Comparison of ENCODE assay signal across 2 cellular contexts in genomic region chr7:55468495-55468894, GRCh38.
TF ChIP-seq lines count a peak whose summit lies in the region.

No MANE protein-coding gene starts in this region.

TF ChIP-seq in SK-N-SH, 30 proteins besides CTCF, POLR2A, EP300 and RAD21:
- TF ChIP-seq, protein P1, sequence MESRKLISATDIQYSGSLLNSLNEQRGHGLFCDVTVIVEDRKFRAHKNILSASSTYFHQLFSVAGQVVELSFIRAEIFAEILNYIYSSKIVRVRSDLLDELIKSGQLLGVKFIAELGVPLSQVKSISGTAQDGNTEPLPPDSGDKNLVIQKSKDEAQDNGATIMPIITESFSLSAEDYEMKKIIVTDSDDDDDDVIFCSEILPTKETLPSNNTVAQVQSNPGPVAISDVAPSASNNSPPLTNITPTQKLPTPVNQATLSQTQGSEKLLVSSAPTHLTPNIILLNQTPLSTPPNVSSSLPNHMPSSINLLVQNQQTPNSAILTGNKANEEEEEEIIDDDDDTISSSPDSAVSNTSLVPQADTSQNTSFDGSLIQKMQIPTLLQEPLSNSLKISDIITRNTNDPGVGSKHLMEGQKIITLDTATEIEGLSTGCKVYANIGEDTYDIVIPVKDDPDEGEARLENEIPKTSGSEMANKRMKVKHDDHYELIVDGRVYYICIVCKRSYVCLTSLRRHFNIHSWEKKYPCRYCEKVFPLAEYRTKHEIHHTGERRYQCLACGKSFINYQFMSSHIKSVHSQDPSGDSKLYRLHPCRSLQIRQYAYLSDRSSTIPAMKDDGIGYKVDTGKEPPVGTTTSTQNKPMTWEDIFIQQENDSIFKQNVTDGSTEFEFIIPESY (IDR thresholded peaks at IDR 0.05; ENCODE audit: borderline replicate concordance, low read depth) = no peak
- TF ChIP-seq RXRA (IDR thresholded peaks at IDR 0.05; ENCODE audit: borderline replicate concordance, low read depth) (no peak), RCOR1 (IDR thresholded peaks at IDR 0.05; ENCODE audit: low read length) (no peak)

TF ChIP-seq in SK-N-SH treated with all-trans-retinoic acid at 6 μM for 48 hours, 23 proteins besides CTCF, POLR2A, EP300 and RAD21 (continued from another document):
- TF ChIP-seq TSHZ2 (CRISPR knock-in tag; IDR thresholded peaks at IDR 0.05) = no peak
- no peak for TF ChIP-seq PATZ1 (CRISPR knock-in tag; IDR thresholded peaks at IDR 0.05; ENCODE audit: borderline replicate concordance)
- no peak for TF ChIP-seq CSRNP3 (CRISPR knock-in tag; IDR thresholded peaks at IDR 0.05)
- TF ChIP-seq RARB (CRISPR knock-in tag; IDR thresholded peaks at IDR 0.05) = no peak
- no peak for TF ChIP-seq CREB5 (CRISPR knock-in tag; IDR thresholded peaks at IDR 0.05; ENCODE audit: low read depth)
- no peak for TF ChIP-seq CSDC2 (CRISPR knock-in tag; IDR thresholded peaks at IDR 0.05)
